ENCODE assay signal across 32 cellular contexts in genomic region chr9:107106416-107106815, GRCh38.
"Had no signal": no experiment of that assay in that cellular context is flagged by ENCODE, and none has a peak within 500 bp of the region (broad histone marks: within the 10 kb centered on the region; RNA-seq: fewer than 3 reads in every experiment).

No MANE protein-coding gene starts in this region.

- H3K27ac ChIP-seq: adrenal gland, body of pancreas, brain microvascular endothelial cell, breast epithelium, VCaP had no signal

- H3K4me3 ChIP-seq: adrenal gland, body of pancreas, breast epithelium had no signal

- DNase-seq: activated B cell treated with CpG ODN at 0.5 μM for 24 hours; activated CD4-positive, alpha-beta memory T cell treated with anti-CD3 and anti-CD28 coated beads for 36 hours; activated CD4-positive, alpha-beta T cell treated with anti-CD3 and anti-CD28 coated beads for 4 hours; activated CD4-positive, alpha-beta T cell treated with anti-CD3 and anti-CD28 coated beads, Interleukin-2, amount 10 ng/mL, durations not matched to agents 24 days and 14 days; activated CD4-positive, alpha-beta T cell treated with anti-CD3 and anti-CD28 coated beads, Interleukin-2, amount 50 U/mL, for 1 hour; activated CD4-positive, alpha-beta T cell treated with anti-CD3 and anti-CD28 coated beads, Interleukin-2, amount 50 U/mL, for 4 hours; activated CD4-positive, CD25-positive, alpha-beta regulatory T cell treated with anti-CD3 and anti-CD28 coated beads, Interleukin-2, amount 50 U/mL, for 72 hours; activated CD8-positive, alpha-beta memory T cell treated with anti-CD3 and anti-CD28 coated beads, Interleukin-2, amount 50 U/mL, for 4 hours; activated CD8-positive, alpha-beta T cell treated with anti-CD3 and anti-CD28 coated beads for 36 hours; activated effector memory CD4-positive, alpha-beta T cell treated with anti-CD3 and anti-CD28 coated beads, Interleukin-2, amount 50 U/mL, for 16 hours; activated gamma-delta T cell treated with Interleukin-2 at 50 U/mL for 16 hours; activated naive CD4-positive, alpha-beta T cell; activated naive CD4-positive, alpha-beta T cell treated with anti-CD3 and anti-CD28 coated beads for 36 hours; activated naive CD4-positive, alpha-beta T cell treated with anti-CD3 and anti-CD28 coated beads, Interleukin-2, amount 50 U/mL, for 16 hours; activated naive CD8-positive, alpha-beta T cell treated with anti-CD3 and anti-CD28 coated beads for 36 hours; activated T-cell treated with anti-CD3 and anti-CD28 coated beads for 4 hours; activated T-cell treated with anti-CD3 and anti-CD28 coated beads, Interleukin-2, amount 50 U/mL, for 1 hour; activated T-cell treated with anti-CD3 and anti-CD28 coated beads, Interleukin-2, amount 50 U/mL, for 4 hours; activated T-cell treated with anti-CD3 and anti-CD28 coated beads, Interleukin-2, amount 50 U/mL, for 72 hours; adrenal gland; amniotic stem cell; aorta; body of pancreas; brain microvascular endothelial cell; central memory CD4-positive, alpha-beta T cell; T-helper 1 cell; T-helper 2 cell; T-helper 9 cell had no signal

- ATAC-seq: activated CD8-positive, alpha-beta T cell treated with anti-CD3 and anti-CD28 coated beads for 36 hours; activated naive CD4-positive, alpha-beta T cell treated with anti-CD3 and anti-CD28 coated beads, Interleukin-2, amount 50 U/mL, for 72 hours; activated T-cell treated with anti-CD3 and anti-CD28 coated beads, Interleukin-2, amount 50 U/mL, for 4 hours; activated T-cell treated with anti-CD3 and anti-CD28 coated beads, Interleukin-2, amount 50 U/mL, for 72 hours; activated T-helper 17 cell treated with anti-CD3 and anti-CD28 coated beads, Interleukin-2, amount 50 U/mL, for 72 hours; body of pancreas had no signal

- H3K36me3 ChIP-seq: adrenal gland, brain microvascular endothelial cell, breast epithelium had no signal

- H3K27me3 ChIP-seq: adrenal gland, body of pancreas, brain microvascular endothelial cell, breast epithelium had no signal

- H3K4me1 ChIP-seq: adrenal gland, body of pancreas, breast epithelium had no signal

- H3K9me3 ChIP-seq: adrenal gland, body of pancreas, breast epithelium had no signal
